11 cellular contexts compared by ENCODE assay signal in genomic region chr7:39987641-39988347, GRCh38. TPM values are rescaled to one million over a fixed set of nuclear protein-coding genes. Genes with fewer than 3 reads are reported as not detected.
A peak's percentile ranks its signal among the peaks of the same experiment; 100 is the strongest.
DNase-seq lines count a peak whose midpoint lies in the region; ATAC-seq and TF ChIP-seq lines count a peak whose summit lies in the region.
"Had no signal": no experiment of that assay in that cellular context is flagged by ENCODE, and none has a peak within 500 bp of the region (broad histone marks: within the 10 kb centered on the region; RNA-seq: fewer than 3 reads in every experiment).

No MANE protein-coding gene starts in this region.

- no peak overlapping the region for H3K4me3 Mint-ChIP-seq in MCF 10A (ENCODE audit: unreplicated experiment)
- H3K4me3 Mint-ChIP-seq in activated T-cell treated with anti-CD3 and anti-CD28 coated beads, Interleukin-2, amount 50 U/mL, for 4 hours: no peak overlapping the region

- no peaks in the 10 kb centered on the region for H3K36me3 ChIP-seq in breast epithelium
- H3K36me3 ChIP-seq: ovary had no signal

- DNase-seq in MCF 10A (ENCODE audit: unreplicated experiment) (no peak), breast epithelium (ENCODE audit: low spot score in 2 of 2) (no peak), globus pallidus (ENCODE audit: low spot score) (peak; percentile 23), T-helper 9 cell (no peak)
- DNase-seq in activated T-cell treated with anti-CD3 and anti-CD28 coated beads, Interleukin-2, amount 50 U/mL, for 4 hours: no peak
- no peak for DNase-seq in stimulated activated naive CD8-positive, alpha-beta T cell treated with anti-CD3 and anti-CD28 coated beads, Interleukin-15, Interleukin-2, amounts not matched to agents 100 U/mL and 50 U/mL, for 24 hours
- DNase-seq: activated CD4-positive, CD25-positive, alpha-beta regulatory T cell treated with anti-CD3 and anti-CD28 coated beads, Interleukin-2, amount 50 U/mL, for 72 hours; NCI-H1092; ovary had no signal

- H3K9me3 ChIP-seq in breast epithelium: no peaks in the 10 kb centered on the region
- H3K9me3 ChIP-seq: ovary had no signal

- H3K27me3 Mint-ChIP-seq in MCF 10A (ENCODE audit: insufficient read depth, unreplicated experiment): no peaks in the 10 kb centered on the region
- H3K27me3 Mint-ChIP-seq in activated T-cell treated with anti-CD3 and anti-CD28 coated beads, Interleukin-2, amount 50 U/mL, for 4 hours (ENCODE audit: low read depth): no peaks in the 10 kb centered on the region

- TF ChIP-seq CTCF in MCF 10A (IDR thresholded peaks at IDR 0.05; ENCODE audit: unreplicated experiment) (no peak), breast epithelium (IDR thresholded peaks at IDR 0.05) (no peak)

- ATAC-seq in activated T-cell treated with anti-CD3 and anti-CD28 coated beads, Interleukin-2, amount 50 U/mL, for 4 hours: peak; percentile 53 to 56
- ATAC-seq in stimulated activated naive CD8-positive, alpha-beta T cell treated with anti-CD3 and anti-CD28 coated beads, Interleukin-15, Interleukin-2, amounts not matched to agents 100 U/mL and 50 U/mL, for 24 hours: peak; percentile 36
- ATAC-seq in GM18517 (IDR thresholded peaks at IDR 0.05; ENCODE audit: unreplicated experiment): no peak
- no peak for ATAC-seq in GM21717 (IDR thresholded peaks at IDR 0.05; ENCODE audit: unreplicated experiment)

- intact Hi-C loops in MCF 10A (cut with micrococcal nuclease) (no loop called here), breast epithelium (cut with DNase I; ENCODE audit: low total_unique reads) (no loop called here)

- peaks cover 40% of the 10 kb centered on the region for H3K36me3 Mint-ChIP-seq in MCF 10A (ENCODE audit: insufficient read depth, unreplicated experiment)
- H3K36me3 Mint-ChIP-seq in activated T-cell treated with anti-CD3 and anti-CD28 coated beads, Interleukin-2, amount 50 U/mL, for 4 hours (ENCODE audit: insufficient read depth): peaks cover 9% of the 10 kb centered on the region

- peaks cover 17% of the 10 kb centered on the region for H3K4me1 Mint-ChIP-seq in MCF 10A (ENCODE audit: insufficient read depth, unreplicated experiment)
- peaks cover 55% of the 10 kb centered on the region for H3K4me1 Mint-ChIP-seq in activated T-cell treated with anti-CD3 and anti-CD28 coated beads, Interleukin-2, amount 50 U/mL, for 4 hours (ENCODE audit: low read depth)

- POLR2A ChIA-PET in MCF 10A (lab: Yijun Ruan, JAX): interaction anchor here (0.7 kb wide), 1 partner anchor 37 kb away, joined by 3 read pairs; no protein-coding TSS in a partner anchor

- no peak for TF ChIP-seq POLR2A in breast epithelium (IDR thresholded peaks at IDR 0.05)

- CTCF ChIA-PET in MCF 10A (lab: Yijun Ruan, JAX): no interaction called here

- no peak overlapping the region for H3K27ac ChIP-seq in breast epithelium
- H3K27ac ChIP-seq: ovary had no signal

- no peak overlapping the region for H3K27ac Mint-ChIP-seq in MCF 10A (ENCODE audit: low read depth, unreplicated experiment)

- no peaks in the 10 kb centered on the region for H3K27me3 ChIP-seq in breast epithelium
- H3K27me3 ChIP-seq: ovary had no signal

- H3K9me3 Mint-ChIP-seq in MCF 10A (ENCODE audit: unreplicated experiment): no peaks in the 10 kb centered on the region
- H3K9me3 Mint-ChIP-seq in activated T-cell treated with anti-CD3 and anti-CD28 coated beads, Interleukin-2, amount 50 U/mL, for 4 hours: no peaks in the 10 kb centered on the region

- no peaks in the 10 kb centered on the region for H3K4me1 ChIP-seq in breast epithelium

- H3K4me3 ChIP-seq in breast epithelium: no peak overlapping the region
- H3K4me3 ChIP-seq: ovary had no signal

- TSS peak; percentile 23 for BruUV-seq in MCF 10A (replicated peaks; lab: Mats Ljungman, UMichigan)

RNA-seq across cellular contexts. Expression of gene CDK13, which starts 37.7 kb away (rescaled TPM):
- total RNA-seq in MCF 10A (2022) (50.2 and 54.8 TPM in 2 replicates), breast epithelium (100 to 1,000 TPM in 1 of 3 donors, 10 to 100 TPM in 2; 70.9 to 128 (median 95.4) TPM)
- total RNA-seq in activated T-cell treated with anti-CD3 and anti-CD28 coated beads, Interleukin-2, amount 50 U/mL, for 4 hours: 10 to 100 TPM; 33.9 to 39.3 (median 35.9) TPM

Comparison
In these comparisons a context has a peak if more than half of its experiments do, and no peak if none do; other contexts are left out.
1. ATAC-seq: peak in activated T-cell treated with anti-CD3 and anti-CD28 coated beads, Interleukin-2, amount 50 U/mL, for 4 hours (2 of 2) and stimulated activated naive CD8-positive, alpha-beta T cell treated with anti-CD3 and anti-CD28 coated beads, Interleukin-15, Interleukin-2, amounts not matched to agents 100 U/mL and 50 U/mL, for 24 hours (single experiment); none in GM18517 (single experiment) and GM21717 (single experiment).